ENCODE assay signal across 1 cellular context in genomic region chr4:108331905-108332632, GRCh38.
TF ChIP-seq lines count a peak whose summit lies in the region.

No MANE protein-coding gene starts in this region.

TF ChIP-seq in H1, 55 proteins besides CTCF, POLR2A, EP300 and RAD21:
- TF ChIP-seq CBX8 (IDR thresholded peaks at IDR 0.05; ENCODE audit: borderline replicate concordance, low read depth, low read length) (no peak), CHD7 (IDR thresholded peaks at IDR 0.05; ENCODE audit: insufficient replicate concordance, low read length) (no peak), SP4 (IDR thresholded peaks at IDR 0.05; ENCODE audit: low read length) (no peak), SP2 (IDR thresholded peaks at IDR 0.05; ENCODE audit: low read length) (no peak), SUZ12 (IDR thresholded peaks at IDR 0.05; ENCODE audit: low read length) (no peak), HDAC6 (IDR thresholded peaks at IDR 0.05; ENCODE audit: low read depth, low read length) (no peak), CHD2 (IDR thresholded peaks at IDR 0.05; ENCODE audit: low read length) (no peak), SRF (IDR thresholded peaks at IDR 0.05; ENCODE audit: low read depth, low read length) (no peak), GABPA (IDR thresholded peaks at IDR 0.05; ENCODE audit: borderline replicate concordance, insufficient read depth, low read length) (no peak)
